8 cellular contexts compared by ENCODE assay signal in the genomic region with DNA sequence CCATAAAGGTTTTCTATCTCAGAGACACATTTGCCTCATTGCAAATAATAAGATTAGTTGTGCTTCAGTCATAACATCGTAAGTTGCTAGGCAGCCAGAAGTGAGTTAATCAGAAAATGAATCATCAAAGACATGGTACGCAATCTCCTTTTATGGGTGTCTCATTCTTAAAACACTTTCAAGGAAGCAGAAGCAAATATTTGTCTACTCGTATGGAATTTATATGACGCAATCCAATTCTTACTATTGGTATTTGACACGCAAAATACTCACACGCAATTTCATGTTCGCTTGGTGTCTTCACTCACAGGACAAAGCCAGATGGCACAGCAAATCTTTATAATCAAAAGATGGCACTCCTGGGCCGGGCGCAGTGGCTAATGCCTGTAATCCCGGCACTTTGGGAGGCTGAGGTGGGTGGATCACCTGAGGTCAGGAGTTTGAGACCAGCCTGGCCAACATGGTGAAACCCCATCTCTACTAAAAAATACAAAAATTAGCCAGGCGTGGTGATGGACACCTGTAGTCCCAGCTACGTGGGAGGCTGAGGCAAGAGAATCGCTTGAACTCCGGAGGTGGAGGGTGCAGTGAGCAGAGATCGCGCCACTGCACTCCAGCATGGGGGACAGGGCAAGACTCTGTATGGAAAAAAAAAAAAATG. TPM values are rescaled to one million over a fixed set of nuclear protein-coding genes. Genes with fewer than 3 reads are reported as not detected.
DNase-seq lines count a peak whose midpoint lies in the region; ATAC-seq, FAIRE-seq and TF ChIP-seq lines count a peak whose summit lies in the region.

No MANE protein-coding gene starts in this region.

- TF ChIP-seq CTCF in D721Med (IDR thresholded peaks at IDR 0.05; ENCODE audit: insufficient read depth, missing control alignments) (no peak), mesothelial cell of epicardium (IDR thresholded peaks at IDR 0.05; ENCODE audit: unreplicated experiment) (no peak), body of pancreas (IDR thresholded peaks at IDR 0.05) (no peak), OCI-LY7 (conservative IDR thresholded peaks at IDR 0.05; ENCODE audit: low read length) (no peak), endothelial cell (IDR thresholded peaks at IDR 0.05; ENCODE audit: unreplicated experiment) (no peak)

- H3K9me3 ChIP-seq in body of pancreas (no peaks in the 10 kb centered on the region), OCI-LY7 (ENCODE audit: low read length) (no peaks in the 10 kb centered on the region)

- no peaks in the 10 kb centered on the region for H3K9me3 Mint-ChIP-seq in mesothelial cell of epicardium
- H3K9me3 Mint-ChIP-seq in endothelial cell (ENCODE audit: unreplicated experiment): no peaks in the 10 kb centered on the region

- H3K27ac ChIP-seq in body of pancreas (no peak overlapping the region), OCI-LY7 (ENCODE audit: low read depth, low read length, poor library complexity, severe bottlenecking) (no peak overlapping the region)

- H3K4me1 Mint-ChIP-seq in mesothelial cell of epicardium: peaks cover 18% of the 10 kb centered on the region
- no peaks in the 10 kb centered on the region for H3K4me1 Mint-ChIP-seq in endothelial cell (ENCODE audit: unreplicated experiment)

- POLR2A ChIA-PET in OCI-LY7 (lab: Charles Lee): interaction anchor here (0.7 kb wide), 1 partner anchor 480 kb away, joined by 3 read pairs; no protein-coding TSS in a partner anchor

- H3K27ac Mint-ChIP-seq in mesothelial cell of epicardium (peak overlapping the region; percentile 92), endothelial cell (ENCODE audit: unreplicated experiment) (no peak overlapping the region)

- H3K36me3 Mint-ChIP-seq in mesothelial cell of epicardium (no peaks in the 10 kb centered on the region), endothelial cell (ENCODE audit: low read depth, unreplicated experiment) (peaks cover 11% of the 10 kb centered on the region)

- H3K9me2 ChIP-seq in OCI-LY7 (ENCODE audit: insufficient read depth, low read length): no peaks in the 10 kb centered on the region

- H3K27me3 Mint-ChIP-seq in mesothelial cell of epicardium (ENCODE audit: low read depth) (no peaks in the 10 kb centered on the region), endothelial cell (ENCODE audit: unreplicated experiment) (peaks cover 4% of the 10 kb centered on the region)

- no peak overlapping the region for H2AFZ ChIP-seq in OCI-LY7 (ENCODE audit: low read length)

- WGBS in body of pancreas, 2 donors: 92 to 95% methylated on average over 16 of the region's 16 CpGs

- intact Hi-C loops in body of pancreas (cut with DNase I): no loop called here
- intact Hi-C loops in OCI-LY7 (cut with micrococcal nuclease; ENCODE audit: unreplicated experiment): no loop called here

- FAIRE-seq in D721Med (lab: Jason Lieb, UNC): peak; percentile 71

- H3K36me3 ChIP-seq in body of pancreas (replicated peaks in 1 of 2; ENCODE audit: insufficient read depth in 1 of 2, low read depth in 2 of 2) (no peaks in the 10 kb centered on the region), OCI-LY7 (ENCODE audit: insufficient read depth, low read length) (no peaks in the 10 kb centered on the region)

- H3K79me2 ChIP-seq in OCI-LY7 (ENCODE audit: insufficient read depth, low read depth, low read length): no peaks in the 10 kb centered on the region

- H3K4me3 Mint-ChIP-seq in mesothelial cell of epicardium: no peak overlapping the region
- H3K4me3 Mint-ChIP-seq in endothelial cell (ENCODE audit: unreplicated experiment): no peak overlapping the region

- BruUV-seq in OCI-LY7 (replicated peaks; lab: Mats Ljungman, UMichigan): no TSS peak

- ATAC-seq in body of pancreas: no peak
- no peak for ATAC-seq in GM21528 (IDR thresholded peaks at IDR 0.05; ENCODE audit: low FRiP score, unreplicated experiment)

- DNase-seq in D721Med (ENCODE audit: insufficient read length, low spot score) (no peak), M059J (ENCODE audit: low read depth) (peak; percentile 98), amniotic stem cell (lab: John Stamatoyannopoulos, UW) (peak; percentile 94), mesothelial cell of epicardium (ENCODE audit: low spot score in 2 of 2, unreplicated experiment in 2 of 2) (no peak), body of pancreas (no peak), OCI-LY7 (ENCODE audit: low spot score) (no peak), endothelial cell (ENCODE audit: low spot score) (no peak)

- no peak for TF ChIP-seq POLR2A in body of pancreas (IDR thresholded peaks at IDR 0.05)

- H3K4me1 ChIP-seq in body of pancreas (peaks cover 7% of the 10 kb centered on the region), OCI-LY7 (ENCODE audit: insufficient read depth, low read length, poor library complexity, severe bottlenecking) (no peaks in the 10 kb centered on the region)

- H4K20me1 ChIP-seq in OCI-LY7 (ENCODE audit: insufficient read depth, low read length): no peaks in the 10 kb centered on the region

- no peak overlapping the region for H3K4me3 ChIP-seq in body of pancreas
- H3K4me3 ChIP-seq in OCI-LY7 (ENCODE audit: low read depth, low read length, poor library complexity, severe bottlenecking): no peak overlapping the region

- H3K4me2 ChIP-seq in OCI-LY7 (ENCODE audit: low read length): no peak overlapping the region

- no peaks in the 10 kb centered on the region for H3K27me3 ChIP-seq in body of pancreas

- CTCF ChIA-PET in OCI-LY7 (lab: Charles Lee; ENCODE audit: unreplicated experiment): no interaction called here

RNA-seq across cellular contexts. Expression of a gene that starts 56.4 kb away (rescaled TPM):
- 18.9 and 22.9 TPM in 2 replicates for total RNA-seq in M059J (2014; rRNA removed; shearing (Covaris generic))
- total RNA-seq in mesothelial cell of epicardium (19.8 to 20.2 TPM (median 19.8 TPM) in 3 replicates), body of pancreas (10 to 100 TPM; 27.2 to 38.6 TPM), OCI-LY7 (2022) (20.9 and 24.2 TPM in 2 replicates), endothelial cell (ENCODE audit: unreplicated experiment) (97.4 TPM)
- 12.0 and 13.7 TPM in 2 replicates for total RNA-seq in OCI-LY7 (2014; rRNA removed; shearing (Covaris generic))

Comparison
In these comparisons a context has a peak if more than half of its experiments do, and no peak if none do; other contexts are left out.
1. DNase-seq: peak in M059J (single experiment) and amniotic stem cell (single experiment); none in D721Med (single experiment), mesothelial cell of epicardium (0 of 2), body of pancreas (0 of 4), OCI-LY7 (single experiment) and endothelial cell (single experiment).